Comparison of ENCODE assay signal across 19 cellular contexts in genomic region chr4:1325176-1325480, GRCh38. TPM values are rescaled to one million over a fixed set of nuclear protein-coding genes. Genes with fewer than 3 reads are reported as not detected.
A peak's percentile ranks its signal among the peaks of the same experiment; 100 is the strongest.
DNase-seq lines count a peak whose midpoint lies in the region; ATAC-seq, FAIRE-seq and TF ChIP-seq lines count a peak whose summit lies in the region.
"Had no signal": no experiment of that assay in that cellular context is flagged by ENCODE, and none has a peak within 500 bp of the region (broad histone marks: within the 10 kb centered on the region; RNA-seq: fewer than 3 reads in every experiment).

No MANE protein-coding gene starts in this region.

- H4K20me1 ChIP-seq in SK-N-SH (ENCODE audit: insufficient read depth) = peaks cover 10% of the 10 kb centered on the region

- H3K36me3 ChIP-seq in SK-N-SH (replicated peaks in 1 of 2; ENCODE audit: control insufficient read depth in 1 of 2, insufficient read depth in 2 of 2, low read length in 1 of 2) (peaks cover 23 to 30% of the 10 kb centered on the region in 2 experiments), RWPE2 (ENCODE audit: low read depth) (peaks cover 41% of the 10 kb centered on the region), kidney (ENCODE audit: control insufficient read depth in 1 of 2, insufficient read depth in 2 of 2, low read length in 2 of 2) (peaks cover 13 to 28% of the 10 kb centered on the region in 2 donors), skeletal muscle satellite cell (ENCODE audit: insufficient read depth, low read length) (peaks cover 62% of the 10 kb centered on the region)

- no peak for TF ChIP-seq EP300 in SK-N-SH (IDR thresholded peaks at IDR 0.05; ENCODE audit: borderline replicate concordance in 1 of 2, low read depth in 1 of 2, low read length in 1 of 2)

- POLR2A ChIA-PET in SK-N-SH (lab: Yijun Ruan, JAX) = no interaction called here

- peaks cover 51% of the 10 kb centered on the region for H3F3A ChIP-seq in SK-N-SH (replicated peaks; ENCODE audit: insufficient read depth)

- H2AFZ ChIP-seq in SK-N-SH (ENCODE audit: low read depth) = no peak overlapping the region

- 0 out of 2 replicates have a peak overlapping the region, but pooled peaks have one; percentile 6 for H3K4me2 ChIP-seq in SK-N-SH
- no peak overlapping the region for H3K4me2 ChIP-seq in skeletal muscle satellite cell (ENCODE audit: low read length)
- H3K4me2 ChIP-seq: BLaER1 had no signal

- H3K9me3 ChIP-seq in SK-N-SH (no peaks in the 10 kb centered on the region), RWPE2 (ENCODE audit: severe bottlenecking) (no peaks in the 10 kb centered on the region), kidney (ENCODE audit: control insufficient read depth in 1 of 2, low read length in 2 of 2) (no peaks in the 10 kb centered on the region), skeletal muscle satellite cell (replicated peaks; ENCODE audit: low read length) (peaks cover 6% of the 10 kb centered on the region)
- H3K9me3 ChIP-seq: BLaER1 had no signal

- no peak for FAIRE-seq in kidney (lab: Jason Lieb, UNC)
- FAIRE-seq: H1 had no signal

- CTCF ChIA-PET in SK-N-SH (lab: Yijun Ruan, JAX) = no interaction called here

- intact Hi-C loops in kidney (cut with DNase I) = no loop called here

- peaks cover 0 to 7% of the 10 kb centered on the region in 2 experiments; a peak in 2 of 4 replicates for H3K4me1 ChIP-seq in SK-N-SH (ENCODE audit: control insufficient read depth in 1 of 2, insufficient read depth in 2 of 2, low read depth in 1 of 2, low read length in 1 of 2)
- peaks cover 34% of the 10 kb centered on the region for H3K4me1 ChIP-seq in RWPE2 (ENCODE audit: insufficient read depth, poor library complexity, severe bottlenecking)
- peaks cover 0 to 9% of the 10 kb centered on the region in 2 donors for H3K4me1 ChIP-seq in kidney (ENCODE audit: control insufficient read depth in 1 of 2, insufficient read depth in 1 of 2, low read depth in 1 of 2, low read length in 2 of 2)
- H3K4me1 ChIP-seq in skeletal muscle satellite cell (ENCODE audit: control insufficient read depth, insufficient read depth, low read length) = peaks cover 26% of the 10 kb centered on the region

- DNase-seq in SK-N-SH = no peak
- DNase-seq in RWPE2 (ENCODE audit: low spot score) = no peak
- peak; percentile 14 for DNase-seq in kidney
- DNase-seq in SHP77 (lab: John Stamatoyannopoulos, UW) = no peak
- no peak for DNase-seq in activated CD8-positive, alpha-beta memory T cell treated with anti-CD3 and anti-CD28 coated beads for 24 hours
- no peak for DNase-seq in NCI-H345 treated with DMSO at 0.1 percent for 48 hours (lab: John Stamatoyannopoulos, UW; ENCODE audit: unreplicated experiment)
- DNase-seq: CD8-positive, alpha-beta T cell; Karpas-422; MM.1S; NCI-H1092 treated with DMSO at 0.1 percent for 48 hours; NCI-H1694; NCI-H524; SHP77 treated with DMSO at 0.1 percent for 48 hours had no signal

- H3K27me3 ChIP-seq in SK-N-SH (ENCODE audit: insufficient read depth) = no peaks in the 10 kb centered on the region
- H3K27me3 ChIP-seq in RWPE2 (ENCODE audit: insufficient read depth, poor library complexity, severe bottlenecking) = no peaks in the 10 kb centered on the region
- no peaks in the 10 kb centered on the region for H3K27me3 ChIP-seq in skeletal muscle satellite cell (ENCODE audit: control insufficient read depth, insufficient read depth, low read length)
- H3K27me3 ChIP-seq: BLaER1 had no signal

- ATAC-seq in SK-N-SH treated with all-trans-retinoic acid at 6 μM for 48 hours (no peak), RWPE2 (ENCODE audit: low read depth) (no peak)
- ATAC-seq: CD8-positive, alpha-beta T cell; Panc1 had no signal

- TF ChIP-seq CTCF in SK-N-SH (IDR thresholded peaks at IDR 0.05) = no peak
- TF ChIP-seq CTCF in RWPE2 (IDR thresholded peaks at IDR 0.05; ENCODE audit: poor library complexity, severe bottlenecking) = no peak
- no peak for TF ChIP-seq CTCF in kidney (IDR thresholded peaks at IDR 0.05; ENCODE audit: borderline replicate concordance, extremely low read depth, insufficient read depth)

- peak overlapping the region in 1 of 2 experiments; percentile 79; a peak in 2 of 4 replicates for H3K27ac ChIP-seq in SK-N-SH (ENCODE audit: low read depth in 2 of 2, low read length in 1 of 2)
- H3K27ac ChIP-seq in RWPE2 (ENCODE audit: poor library complexity, severe bottlenecking) = peak overlapping the region; percentile 99
- no peak overlapping the region for H3K27ac ChIP-seq in kidney (ENCODE audit: low read depth in 2 of 2, low read length in 2 of 2)
- H3K27ac ChIP-seq: 22Rv1, BLaER1 had no signal

- no peaks in the 10 kb centered on the region for H3K9me2 ChIP-seq in SK-N-SH

- H3K9ac ChIP-seq in SK-N-SH (no peak overlapping the region; the same call in 1 of the 2 replicates), kidney (ENCODE audit: low read length in 2 of 2) (no peak overlapping the region), skeletal muscle satellite cell (ENCODE audit: low read depth, low read length) (peak overlapping the region; percentile 32)
- H3K9ac ChIP-seq: BLaER1 had no signal

- TF ChIP-seq RAD21 in SK-N-SH (IDR thresholded peaks at IDR 0.05; ENCODE audit: low read length) = no peak

- peaks cover 50% of the 10 kb centered on the region; the same call in 1 of the 2 replicates for H3K79me2 ChIP-seq in SK-N-SH (ENCODE audit: insufficient read depth)

- H3K4me3 ChIP-seq in SK-N-SH (ENCODE audit: low read depth in 2 of 2, low read length in 1 of 2) (no peak overlapping the region), RWPE2 (ENCODE audit: severe bottlenecking) (no peak overlapping the region), kidney (ENCODE audit: low read length in 2 of 2) (no peak overlapping the region), skeletal muscle satellite cell (ENCODE audit: low read length) (peak overlapping the region; percentile 44)
- H3K4me3 ChIP-seq: BLaER1 had no signal

- 96% methylated on average over 11 of the region's 11 CpGs for WGBS in SK-N-SH (ENCODE audit: low lambda C conversion rate)

TF ChIP-seq in SK-N-SH, 30 proteins besides CTCF, POLR2A, EP300 and RAD21:
- no peak for TF ChIP-seq NFIC (IDR thresholded peaks at IDR 0.05; ENCODE audit: borderline replicate concordance)
- TF ChIP-seq SIN3A (IDR thresholded peaks at IDR 0.05; ENCODE audit: borderline replicate concordance, low read depth, low read length) = no peak
- no peak for TF ChIP-seq RCOR1 (IDR thresholded peaks at IDR 0.05; ENCODE audit: low read length)
- no peak for TF ChIP-seq MXI1 (IDR thresholded peaks at IDR 0.05; ENCODE audit: low read depth, low read length)
- no peak for TF ChIP-seq CHD2 (IDR thresholded peaks at IDR 0.05; ENCODE audit: low read length, partially characterized antibody)
- no peak for TF ChIP-seq FOXJ3 (CRISPR knock-in tag; IDR thresholded peaks at IDR 0.05)
- no peak for TF ChIP-seq POLR2AphosphoS5 (IDR thresholded peaks at IDR 0.05; ENCODE audit: low read depth, low read length)
- no peak for TF ChIP-seq IRF3 (IDR thresholded peaks at IDR 0.05; ENCODE audit: low read depth, low read length)
- TF ChIP-seq FOSL2 (IDR thresholded peaks at IDR 0.05; ENCODE audit: borderline replicate concordance, low read depth) = no peak
- no peak for TF ChIP-seq NRF1 (IDR thresholded peaks at IDR 0.05; ENCODE audit: low read depth, low read length)
- no peak for TF ChIP-seq SMC3 (IDR thresholded peaks at IDR 0.05; ENCODE audit: low read depth, low read length)

TF ChIP-seq in SK-N-SH treated with all-trans-retinoic acid at 6 μM for 48 hours, 23 proteins besides CTCF, POLR2A, EP300 and RAD21 (continues in another document):
- TF ChIP-seq ZFP3 (CRISPR knock-in tag; IDR thresholded peaks at IDR 0.05) = no peak
- TF ChIP-seq CSDC2 (CRISPR knock-in tag; IDR thresholded peaks at IDR 0.05) = no peak
- no peak for TF ChIP-seq ISL1 (CRISPR knock-in tag; IDR thresholded peaks at IDR 0.05)
- TF ChIP-seq ZNF8 (CRISPR knock-in tag; IDR thresholded peaks at IDR 0.05) = no peak
- TF ChIP-seq, protein P1, sequence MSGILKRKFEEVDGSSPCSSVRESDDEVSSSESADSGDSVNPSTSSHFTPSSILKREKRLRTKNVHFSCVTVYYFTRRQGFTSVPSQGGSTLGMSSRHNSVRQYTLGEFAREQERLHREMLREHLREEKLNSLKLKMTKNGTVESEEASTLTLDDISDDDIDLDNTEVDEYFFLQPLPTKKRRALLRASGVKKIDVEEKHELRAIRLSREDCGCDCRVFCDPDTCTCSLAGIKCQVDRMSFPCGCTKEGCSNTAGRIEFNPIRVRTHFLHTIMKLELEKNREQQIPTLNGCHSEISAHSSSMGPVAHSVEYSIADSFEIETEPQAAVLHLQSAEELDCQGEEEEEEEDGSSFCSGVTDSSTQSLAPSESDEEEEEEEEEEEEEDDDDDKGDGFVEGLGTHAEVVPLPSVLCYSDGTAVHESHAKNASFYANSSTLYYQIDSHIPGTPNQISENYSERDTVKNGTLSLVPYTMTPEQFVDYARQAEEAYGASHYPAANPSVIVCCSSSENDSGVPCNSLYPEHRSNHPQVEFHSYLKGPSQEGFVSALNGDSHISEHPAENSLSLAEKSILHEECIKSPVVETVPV (CRISPR knock-in tag; IDR thresholded peaks at IDR 0.05) = no peak
- no peak for TF ChIP-seq BACH2 (CRISPR knock-in tag; IDR thresholded peaks at IDR 0.05; ENCODE audit: borderline replicate concordance)
- TF ChIP-seq OSR1 (CRISPR knock-in tag; IDR thresholded peaks at IDR 0.05) = no peak
- no peak for TF ChIP-seq ESRRG (CRISPR knock-in tag; IDR thresholded peaks at IDR 0.05)
- no peak for TF ChIP-seq RARB (CRISPR knock-in tag; IDR thresholded peaks at IDR 0.05)
- TF ChIP-seq ZFP30 (CRISPR knock-in tag; IDR thresholded peaks at IDR 0.05) = no peak

RNA-seq across cellular contexts. Expression of gene UVSSA, which starts 21.9 kb away (rescaled TPM):
- polyA plus RNA-seq in SK-N-SH (2012; rRNA removed) (14.5 and 14.9 TPM in 2 replicates), kidney (ENCODE audit: insufficient read depth, low read depth, low replicate concordance) (5.2 TPM)
- polyA plus RNA-seq in SK-N-SH (2012; cell fraction: cytosol; rRNA removed) = 5.2 and 6.2 TPM in 2 replicates
- 74.4 and 110 TPM in 2 replicates for polyA plus RNA-seq in SK-N-SH (2012; cell fraction: nucleus; rRNA removed)
- 32.5 TPM for total RNA-seq in kidney
- total RNA-seq in skeletal muscle satellite cell (2012; rRNA removed) = 7.0 and 17.7 TPM in 2 replicates

RNA-seq across cellular contexts. Expression of gene MAEA, which starts 35.4 kb away (rescaled TPM):
- polyA plus RNA-seq in SK-N-SH (2012; rRNA removed) = 123 and 128 TPM in 2 replicates
- polyA plus RNA-seq in SK-N-SH (2012; cell fraction: cytosol; rRNA removed) = 64.4 and 85.4 TPM in 2 replicates
- polyA plus RNA-seq in SK-N-SH (2012; cell fraction: nucleus; rRNA removed) = 196 and 274 TPM in 2 replicates
- total RNA-seq in kidney = 75.2 TPM
- polyA plus RNA-seq in kidney (ENCODE audit: insufficient read depth, low read depth, low replicate concordance) = 65.0 TPM
- 71.7 and 73.6 TPM in 2 replicates for total RNA-seq in skeletal muscle satellite cell (2012; rRNA removed)
